ENCODE assay signal across 19 cellular contexts in the genomic region with DNA sequence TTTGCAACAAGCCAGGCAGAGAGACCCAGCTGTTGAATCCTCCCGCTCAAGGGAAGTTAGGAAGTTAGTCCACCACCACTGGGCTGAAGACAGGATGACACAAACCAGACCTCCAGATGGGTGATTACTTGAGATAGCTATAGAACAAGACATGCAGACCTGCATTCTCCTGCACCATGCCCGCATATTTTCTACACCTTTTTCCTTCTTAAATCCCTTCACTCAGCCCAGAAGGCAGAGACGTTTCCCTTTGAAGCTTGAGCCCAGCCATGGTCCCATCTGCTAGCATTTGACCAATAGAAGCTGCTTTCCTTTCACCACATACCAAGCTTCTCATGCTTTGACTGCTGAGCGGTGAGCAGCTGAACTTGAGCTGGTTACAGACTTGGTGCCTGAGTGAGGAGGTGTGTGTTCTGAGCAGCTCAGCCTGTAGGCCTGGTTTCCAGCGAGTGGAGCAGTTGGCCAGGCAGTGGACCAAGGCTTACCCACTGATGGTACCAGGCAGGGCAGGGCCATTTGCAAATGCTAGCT. TPM values are rescaled to one million over a fixed set of nuclear protein-coding genes. Genes with fewer than 3 reads are reported as not detected.
DNase-seq lines count a peak whose midpoint lies in the region; ATAC-seq, FAIRE-seq and TF ChIP-seq lines count a peak whose summit lies in the region.
"Had no signal": no experiment of that assay in that cellular context is flagged by ENCODE, and none has a peak within 500 bp of the region (broad histone marks: within the 10 kb centered on the region; RNA-seq: fewer than 3 reads in every experiment).

No MANE protein-coding gene starts in this region.

- peak overlapping the region; percentile 54 for H3K27ac Mint-ChIP-seq in T-helper 17 cell
- no peak overlapping the region for H3K27ac Mint-ChIP-seq in naive thymus-derived CD4-positive, alpha-beta T cell
- H3K27ac Mint-ChIP-seq: stimulated activated effector memory CD8-positive, alpha-beta T cell treated with anti-CD3 and anti-CD28 coated beads, Interleukin-12 subunit alpha, Interleukin-12 subunit beta, amount 100 ng/mL, for 72 hours had no signal

- H4K20me1 ChIP-seq in DOHH2 (ENCODE audit: control insufficient read depth, insufficient read depth, low read depth, low read length) = no peaks in the 10 kb centered on the region

- peaks cover 40% of the 10 kb centered on the region for H3K4me1 ChIP-seq in DOHH2 (ENCODE audit: control insufficient read depth, low read length)
- H3K4me1 ChIP-seq in naive thymus-derived CD4-positive, alpha-beta T cell (ENCODE audit: control insufficient read depth in 2 of 2, insufficient read depth in 2 of 2, low read length in 2 of 2) = peaks cover 0 to 6% of the 10 kb centered on the region in 2 donors
- H3K4me1 ChIP-seq: parathyroid adenoma, thyroid gland had no signal

- no peaks in the 10 kb centered on the region for H3K36me3 Mint-ChIP-seq in T-helper 17 cell (ENCODE audit: low read depth)
- peaks cover 0 to 5% (median 3%) of the 10 kb centered on the region in 5 donors for H3K36me3 Mint-ChIP-seq in naive thymus-derived CD4-positive, alpha-beta T cell
- H3K36me3 Mint-ChIP-seq: stimulated activated effector memory CD8-positive, alpha-beta T cell treated with anti-CD3 and anti-CD28 coated beads, Interleukin-12 subunit alpha, Interleukin-12 subunit beta, amount 100 ng/mL, for 72 hours had no signal

- POLR2A ChIA-PET in naive thymus-derived CD4-positive, alpha-beta T cell (lab: Charles Lee) = no interaction called here

- H3K4me1 Mint-ChIP-seq in T-helper 17 cell = peaks cover 8% of the 10 kb centered on the region
- H3K4me1 Mint-ChIP-seq in naive thymus-derived CD4-positive, alpha-beta T cell = peaks cover 0 to 17% (median 13%) of the 10 kb centered on the region in 7 donors

- peak overlapping the region; percentile 73 for H3K4me3 Mint-ChIP-seq in T-helper 17 cell
- H3K4me3 Mint-ChIP-seq in naive thymus-derived CD4-positive, alpha-beta T cell = peak overlapping the region in 6 of 10 donors; percentile 3 to 69 (median 20)
- H3K4me3 Mint-ChIP-seq: stimulated activated effector memory CD8-positive, alpha-beta T cell treated with anti-CD3 and anti-CD28 coated beads, Interleukin-12 subunit alpha, Interleukin-12 subunit beta, amount 100 ng/mL, for 72 hours had no signal

- peak overlapping the region; percentile 43 for H3K4me3 ChIP-seq in DOHH2 (ENCODE audit: low read length)
- no peak overlapping the region for H3K4me3 ChIP-seq in naive thymus-derived CD4-positive, alpha-beta T cell (ENCODE audit: low read length)
- H3K4me3 ChIP-seq: cardiac muscle cell, MG63, thyroid gland had no signal

- peaks cover 8% of the 10 kb centered on the region for H3K9me3 ChIP-seq in DOHH2 (ENCODE audit: control insufficient read depth, insufficient read depth, low read length)
- H3K9me3 ChIP-seq in T-helper 17 cell (ENCODE audit: control insufficient read depth, low read length, poor library complexity, severe bottlenecking) = no peaks in the 10 kb centered on the region
- H3K9me3 ChIP-seq in naive thymus-derived CD4-positive, alpha-beta T cell (ENCODE audit: control insufficient read depth in 2 of 3, low read length in 3 of 3) = no peaks in the 10 kb centered on the region
- H3K9me3 ChIP-seq: thyroid gland had no signal

- no peaks in the 10 kb centered on the region for H3K79me2 ChIP-seq in DOHH2 (ENCODE audit: control insufficient read depth, low read length)
- H3K79me2 ChIP-seq: parathyroid adenoma had no signal

- H3K9me2 ChIP-seq in DOHH2 (replicated peaks; ENCODE audit: control insufficient read depth, low read length) = no peaks in the 10 kb centered on the region

- no peaks in the 10 kb centered on the region for H3K27me3 ChIP-seq in DOHH2 (ENCODE audit: control insufficient read depth, low read length)
- H3K27me3 ChIP-seq in naive thymus-derived CD4-positive, alpha-beta T cell (ENCODE audit: control insufficient read depth in 2 of 2, insufficient read depth in 2 of 2, low read length in 2 of 2) = no peaks in the 10 kb centered on the region
- H3K27me3 ChIP-seq: cardiac muscle cell, thyroid gland had no signal

- H3F3A ChIP-seq in DOHH2 (ENCODE audit: control insufficient read depth, insufficient read depth) = 0 out of 2 replicates have a peak, but pooled peaks cover 11% of the 10 kb centered on the region

- H3K9me3 Mint-ChIP-seq in naive thymus-derived CD4-positive, alpha-beta T cell = peaks cover 0 to 10% (median 3%) of the 10 kb centered on the region in 11 donors

- DNase-seq in Kasumi-1 (lab: John Stamatoyannopoulos, UW) (peak; percentile 26 to 33), T-helper 17 cell (no peak), HuH-7 (ENCODE audit: low spot score) (no peak), urothelium cell line (ENCODE audit: low spot score) (no peak)
- no peak for DNase-seq in naive thymus-derived CD4-positive, alpha-beta T cell
- DNase-seq: COR-L47, MG63, NCI-H1694 treated with DMSO at 0.1 percent for 48 hours, SHP77 treated with DMSO at 0.1 percent for 48 hours, thyroid gland had no signal

- H3K27ac ChIP-seq in DOHH2 (ENCODE audit: low read depth, low read length) = peak overlapping the region; percentile 62
- H3K27ac ChIP-seq in naive thymus-derived CD4-positive, alpha-beta T cell (ENCODE audit: low read depth, low read length) = no peak overlapping the region
- H3K27ac ChIP-seq: cardiac muscle cell, parathyroid adenoma, thyroid gland had no signal

- no peak for FAIRE-seq in urothelium cell line (lab: Jason Lieb, UNC)

- CTCF ChIA-PET in naive thymus-derived CD4-positive, alpha-beta T cell (lab: Charles Lee) = interaction anchor here (0.8 kb wide), 1 partner anchor 31 kb away, joined by 4 read pairs; no protein-coding TSS in a partner anchor

- peak overlapping the region; percentile 64 for H3K4me2 ChIP-seq in DOHH2 (ENCODE audit: low read length)

- intact Hi-C loops in naive thymus-derived CD4-positive, alpha-beta T cell (cut with micrococcal nuclease) = no loop called here

- TF ChIP-seq CTCF in DOHH2 (IDR thresholded peaks at IDR 0.05; ENCODE audit: low read depth, low read length, poor library complexity, severe bottlenecking) = no peak

- H3K27me3 Mint-ChIP-seq in T-helper 17 cell = peaks cover 11% of the 10 kb centered on the region
- peaks cover 4 to 45% (median 8%) of the 10 kb centered on the region in 5 donors for H3K27me3 Mint-ChIP-seq in naive thymus-derived CD4-positive, alpha-beta T cell

- H3K36me3 ChIP-seq in DOHH2 (ENCODE audit: control insufficient read depth, low read length) = no peaks in the 10 kb centered on the region
- H3K36me3 ChIP-seq in naive thymus-derived CD4-positive, alpha-beta T cell (ENCODE audit: control insufficient read depth in 2 of 3, insufficient read depth in 3 of 3, low read length in 3 of 3) = no peaks in the 10 kb centered on the region
- H3K36me3 ChIP-seq: cardiac muscle cell, MG63, thyroid gland had no signal

- no peak for ATAC-seq in T-helper 17 cell
- ATAC-seq in naive thymus-derived CD4-positive, alpha-beta T cell = no peak
- ATAC-seq in GM21526 (IDR thresholded peaks at IDR 0.05; ENCODE audit: low FRiP score, unreplicated experiment) = no peak
- ATAC-seq: sciatic nerve; stimulated activated effector memory CD8-positive, alpha-beta T cell treated with anti-CD3 and anti-CD28 coated beads, Interleukin-12 subunit alpha, Interleukin-12 subunit beta, amount 100 ng/mL, for 72 hours had no signal

RNA-seq across cellular contexts. Expression of a gene that starts 29.2 kb away (rescaled TPM):
- total RNA-seq in T-helper 17 cell = 10 to 100 TPM; 44.0 to 45.8 TPM
- total RNA-seq in naive thymus-derived CD4-positive, alpha-beta T cell = 10 to 100 TPM; 41.7 to 77.0 (median 73.4) TPM
- polyA plus RNA-seq in naive thymus-derived CD4-positive, alpha-beta T cell = 1 to 10 TPM; 6.3 to 7.2 TPM

RNA-seq across cellular contexts. Expression of a gene that starts 56.2 kb away (rescaled TPM):
- 1 to 10 TPM in 1 of 2 donors, under 1 TPM in 1; 0.70 to 4.1 TPM for total RNA-seq in T-helper 17 cell
- total RNA-seq in naive thymus-derived CD4-positive, alpha-beta T cell = 10 to 100 TPM in 2 of 5 experiments, not detected in 3; 15.7 to 79.1 TPM
- under 1 TPM in 1 of 2 donors, not detected in 1; 0.13 TPM for polyA plus RNA-seq in naive thymus-derived CD4-positive, alpha-beta T cell
- total RNA-seq: cardiac muscle cell, dermis microvascular lymphatic vessel endothelial cell, H4, NCI-H460 had no signal
- polyA plus RNA-seq: cardiac muscle cell had no signal

RNA-seq across cellular contexts. Expression of a gene that starts 57.3 kb away (rescaled TPM):
- 1 to 10 TPM; 2.5 to 2.6 TPM for total RNA-seq in T-helper 17 cell
- total RNA-seq in naive thymus-derived CD4-positive, alpha-beta T cell = 10 to 100 TPM in 2 of 5 experiments, 1 to 10 TPM in 2, under 1 TPM in 1; 0.85 to 12.9 (median 7.8) TPM
- polyA plus RNA-seq in naive thymus-derived CD4-positive, alpha-beta T cell = 1 to 10 TPM; 1.1 to 1.4 TPM

Comparison
In these comparisons a context has a peak if more than half of its experiments do, and no peak if none do; other contexts are left out.
1. DNase-seq: peak in Kasumi-1 (2 of 2); none in T-helper 17 cell (0 of 3), naive thymus-derived CD4-positive, alpha-beta T cell (0 of 9), HuH-7 (single experiment) and urothelium cell line (single experiment).